Comparison of ENCODE assay signal across 1 cellular context in the genomic region with DNA sequence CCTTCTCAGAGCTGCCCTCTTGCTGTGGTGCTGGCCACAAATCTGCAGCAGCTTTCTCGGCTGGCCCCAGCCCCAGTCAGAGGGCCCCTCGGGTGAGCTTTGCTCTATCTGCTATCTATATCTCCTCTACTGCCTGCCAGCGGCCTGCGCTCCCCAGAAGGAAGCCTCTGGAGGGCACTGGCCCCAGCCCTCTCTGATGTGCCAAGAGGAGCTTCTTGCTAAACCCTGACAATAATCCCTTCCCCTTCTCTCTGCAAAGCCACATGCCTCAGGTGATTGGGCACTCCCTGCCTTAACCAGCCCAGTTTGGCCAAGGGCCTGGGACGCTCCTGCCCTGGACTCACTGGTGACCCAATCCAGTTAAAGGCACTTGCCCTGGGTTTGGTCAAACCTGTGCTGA.
TF ChIP-seq lines count a peak whose summit lies in the region.

No MANE protein-coding gene starts in this region.

TF ChIP-seq in HepG2, 621 proteins besides CTCF, POLR2A, EP300 and RAD21:
- TF ChIP-seq ZFX (CRISPR knock-in tag; IDR thresholded peaks at IDR 0.05; ENCODE audit: low read depth) (peak; percentile 10; the same call in 1 of the 2 replicates), ZNF841 (CRISPR knock-in tag; IDR thresholded peaks at IDR 0.05; ENCODE audit: borderline replicate concordance) (no peak), GATAD1 (CRISPR knock-in tag; IDR thresholded peaks at IDR 0.05) (no peak), RFX5 (IDR thresholded peaks at IDR 0.05; ENCODE audit: low read depth, low read length) (no peak), HNF4A (CRISPR knock-in tag; IDR thresholded peaks at IDR 0.05) (peak; percentile 23; the same call in 1 of the 2 replicates)
- TF ChIP-seq, protein P1, sequence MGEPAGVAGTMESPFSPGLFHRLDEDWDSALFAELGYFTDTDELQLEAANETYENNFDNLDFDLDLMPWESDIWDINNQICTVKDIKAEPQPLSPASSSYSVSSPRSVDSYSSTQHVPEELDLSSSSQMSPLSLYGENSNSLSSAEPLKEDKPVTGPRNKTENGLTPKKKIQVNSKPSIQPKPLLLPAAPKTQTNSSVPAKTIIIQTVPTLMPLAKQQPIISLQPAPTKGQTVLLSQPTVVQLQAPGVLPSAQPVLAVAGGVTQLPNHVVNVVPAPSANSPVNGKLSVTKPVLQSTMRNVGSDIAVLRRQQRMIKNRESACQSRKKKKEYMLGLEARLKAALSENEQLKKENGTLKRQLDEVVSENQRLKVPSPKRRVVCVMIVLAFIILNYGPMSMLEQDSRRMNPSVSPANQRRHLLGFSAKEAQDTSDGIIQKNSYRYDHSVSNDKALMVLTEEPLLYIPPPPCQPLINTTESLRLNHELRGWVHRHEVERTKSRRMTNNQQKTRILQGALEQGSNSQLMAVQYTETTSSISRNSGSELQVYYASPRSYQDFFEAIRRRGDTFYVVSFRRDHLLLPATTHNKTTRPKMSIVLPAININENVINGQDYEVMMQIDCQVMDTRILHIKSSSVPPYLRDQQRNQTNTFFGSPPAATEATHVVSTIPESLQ (CRISPR knock-in tag; conservative IDR thresholded peaks at IDR 0.05), result no peak
